ENCODE assay signal across 9 cellular contexts in the genomic region with DNA sequence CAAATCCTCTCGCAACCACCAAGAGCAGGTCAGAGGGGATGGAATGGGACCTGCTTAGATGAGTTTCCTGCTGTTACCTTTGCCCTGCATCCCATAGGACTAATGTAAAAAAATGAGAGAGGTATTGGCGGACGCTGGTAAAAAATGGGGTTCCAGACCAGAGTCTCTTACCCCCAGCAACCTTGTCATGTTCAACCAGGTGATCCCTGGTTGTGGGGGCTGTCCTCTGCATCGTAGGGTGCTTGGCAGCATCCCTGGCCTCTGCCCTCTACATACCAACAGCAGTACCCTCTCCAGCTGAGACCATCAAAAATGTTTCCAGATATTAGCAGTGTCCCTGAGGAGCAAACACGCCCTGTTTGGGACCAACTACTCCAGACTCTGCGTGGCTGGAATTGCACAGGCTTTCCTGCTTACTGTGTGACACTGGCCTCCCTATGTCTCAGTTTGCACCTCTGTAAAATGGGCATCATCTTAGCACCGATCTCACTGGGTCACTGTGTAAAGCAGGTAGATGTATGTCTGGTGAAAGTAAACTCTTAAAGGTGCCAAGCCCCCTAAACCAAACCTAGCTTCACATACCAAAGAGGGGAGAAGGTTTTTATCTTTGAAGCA. TPM values are rescaled to one million over a fixed set of nuclear protein-coding genes. Genes with fewer than 3 reads are reported as not detected.
DNase-seq lines count a peak whose midpoint lies in the region; ATAC-seq and TF ChIP-seq lines count a peak whose summit lies in the region.
"Had no signal": no experiment of that assay in that cellular context is flagged by ENCODE, and none has a peak within 500 bp of the region (broad histone marks: within the 10 kb centered on the region; RNA-seq: fewer than 3 reads in every experiment).

No MANE protein-coding gene starts in this region.

- H3K9me3 Mint-ChIP-seq in stimulated activated effector memory CD8-positive, alpha-beta T cell treated with anti-CD3 and anti-CD28 coated beads, Interleukin-12 subunit alpha, Interleukin-12 subunit beta, amount 100 ng/mL, for 72 hours = no peaks in the 10 kb centered on the region

- H3K36me3 ChIP-seq in SJSA1 = peaks cover 3% of the 10 kb centered on the region; the same call in 1 of the 2 replicates

- no peak for ATAC-seq in stimulated activated effector memory CD8-positive, alpha-beta T cell treated with anti-CD3 and anti-CD28 coated beads, Interleukin-12 subunit alpha, Interleukin-12 subunit beta, amount 100 ng/mL, for 72 hours
- ATAC-seq in GM21360 (IDR thresholded peaks at IDR 0.05; ENCODE audit: unreplicated experiment) = no peak
- ATAC-seq in GM21515 (IDR thresholded peaks at IDR 0.05; ENCODE audit: unreplicated experiment) = no peak
- no peak for ATAC-seq in GM19351 (IDR thresholded peaks at IDR 0.05; ENCODE audit: unreplicated experiment)

- peak overlapping the region; percentile 85 for H3K4me3 Mint-ChIP-seq in stimulated activated effector memory CD8-positive, alpha-beta T cell treated with anti-CD3 and anti-CD28 coated beads, Interleukin-12 subunit alpha, Interleukin-12 subunit beta, amount 100 ng/mL, for 72 hours

- DNase-seq in GM12864 (ENCODE audit: low read depth) (no peak), SJSA1 (ENCODE audit: low read depth in 1 of 2, low spot score in 2 of 2) (no peak), fibroblast of pulmonary artery (ENCODE audit: low read depth) (no peak)
- DNase-seq in stimulated activated effector memory CD8-positive, alpha-beta T cell treated with anti-CD3 and anti-CD28 coated beads, Interleukin-12 subunit alpha, Interleukin-12 subunit beta, amount 100 ng/mL, for 72 hours (ENCODE audit: low spot score in 2 of 2) = no peak
- DNase-seq: erythroblast, KG1 had no signal

- H3K4me1 Mint-ChIP-seq in stimulated activated effector memory CD8-positive, alpha-beta T cell treated with anti-CD3 and anti-CD28 coated beads, Interleukin-12 subunit alpha, Interleukin-12 subunit beta, amount 100 ng/mL, for 72 hours = peaks cover 40% of the 10 kb centered on the region

- H3K4me3 ChIP-seq in GM12864 (ENCODE audit: low read depth, low read length) = peak overlapping the region; percentile 79
- peak overlapping the region; percentile 46 for H3K4me3 ChIP-seq in SJSA1
- H3K4me3 ChIP-seq in fibroblast of pulmonary artery (replicated peaks; ENCODE audit: low read depth, low read length) = peak overlapping the region; percentile 69

- H3K4me1 ChIP-seq in SJSA1 (replicated peaks) = peaks cover 23% of the 10 kb centered on the region

- no peaks in the 10 kb centered on the region; the same call in 1 of the 2 replicates for H3K9me3 ChIP-seq in SJSA1 (replicated peaks)

- TF ChIP-seq CTCF in GM12864 (IDR thresholded peaks at IDR 0.05; ENCODE audit: low read depth, low read length, missing control alignments) = no peak
- no peak for TF ChIP-seq CTCF in fibroblast of pulmonary artery (IDR thresholded peaks at IDR 0.05; ENCODE audit: low read length, missing control alignments)

- H3K27ac ChIP-seq in SJSA1 = no peak overlapping the region

- no peaks in the 10 kb centered on the region for H3K27me3 ChIP-seq in SJSA1 (replicated peaks)

- H3K36me3 Mint-ChIP-seq in stimulated activated effector memory CD8-positive, alpha-beta T cell treated with anti-CD3 and anti-CD28 coated beads, Interleukin-12 subunit alpha, Interleukin-12 subunit beta, amount 100 ng/mL, for 72 hours = peaks cover 34% of the 10 kb centered on the region

- H3K27ac Mint-ChIP-seq in stimulated activated effector memory CD8-positive, alpha-beta T cell treated with anti-CD3 and anti-CD28 coated beads, Interleukin-12 subunit alpha, Interleukin-12 subunit beta, amount 100 ng/mL, for 72 hours = peak overlapping the region; percentile 100

RNA-seq across cellular contexts. Expression of gene APOL6, which starts 1.5 kb away (rescaled TPM):
- 14.0 and 22.6 TPM in 2 replicates for total RNA-seq in SJSA1 (2014; rRNA removed; shearing (Covaris generic))

RNA-seq across cellular contexts. Expression of gene MB, which starts 32.6 kb away (rescaled TPM):
- not detected in 2 replicates for total RNA-seq in SJSA1 (2014; rRNA removed; shearing (Covaris generic))
